Comparison of ENCODE assay signal across 19 cellular contexts in the genomic region with DNA sequence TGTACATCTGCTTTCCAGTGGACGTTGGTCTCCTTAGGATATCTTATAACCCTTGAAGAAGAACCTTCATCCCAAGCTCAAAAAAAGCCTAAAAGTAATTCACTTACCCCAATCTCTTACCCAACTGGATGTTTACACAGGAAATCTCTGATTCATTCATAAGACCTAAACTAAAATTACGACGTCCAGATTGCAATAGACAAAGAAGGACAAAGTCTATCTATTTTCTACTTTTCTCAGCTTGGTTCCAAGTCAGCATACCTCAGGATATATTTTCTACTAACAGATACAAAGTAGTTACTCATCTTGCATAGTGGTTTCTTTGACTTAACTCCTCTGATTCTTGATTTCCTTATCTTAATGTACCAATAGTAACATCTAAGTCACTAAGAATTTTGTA.
"Had no signal": no experiment of that assay in that cellular context is flagged by ENCODE, and none has a peak within 500 bp of the region (broad histone marks: within the 10 kb centered on the region; RNA-seq: fewer than 3 reads in every experiment).

No MANE protein-coding gene starts in this region.

- H3K27ac Mint-ChIP-seq: naive thymus-derived CD8-positive, alpha-beta T cell; stimulated activated naive B cell treated with anti-CD40 and anti-IgM and Interleukin-4, amounts not matched to agents 10 μg/mL and 1 μg/mL and 100 μg/mL, for 72 hours; stimulated activated naive CD8-positive, alpha-beta T cell treated with anti-CD3 and anti-CD28 coated beads, Interleukin-15, amount 100 ng/mL, for 72 hours had no signal

- H3K79me2 ChIP-seq: hepatocyte had no signal

- H3K4me2 ChIP-seq: hepatocyte had no signal

- H3K27me3 Mint-ChIP-seq: naive thymus-derived CD8-positive, alpha-beta T cell; stimulated activated naive B cell treated with anti-CD40 and anti-IgM and Interleukin-4, amounts not matched to agents 10 μg/mL and 1 μg/mL and 100 μg/mL, for 72 hours; stimulated activated naive CD8-positive, alpha-beta T cell treated with anti-CD3 and anti-CD28 coated beads, Interleukin-15, amount 100 ng/mL, for 72 hours had no signal

- H3K36me3 ChIP-seq: colonic mucosa, esophagus squamous epithelium, tibial nerve had no signal

- H3K27ac ChIP-seq: colonic mucosa, esophagus squamous epithelium, foreskin keratinocyte, hepatocyte, skin epidermis, testis, tibial nerve had no signal

- H3K4me1 Mint-ChIP-seq: naive thymus-derived CD8-positive, alpha-beta T cell; stimulated activated naive B cell treated with anti-CD40 and anti-IgM and Interleukin-4, amounts not matched to agents 10 μg/mL and 1 μg/mL and 100 μg/mL, for 72 hours; stimulated activated naive CD8-positive, alpha-beta T cell treated with anti-CD3 and anti-CD28 coated beads, Interleukin-15, amount 100 ng/mL, for 72 hours had no signal

- DNase-seq: colonic mucosa; dermis blood vessel endothelial cell; esophagus squamous epithelium; foreskin keratinocyte; head of caudate nucleus; left colon; left ventricle myocardium superior; mucosa of descending colon; naive thymus-derived CD8-positive, alpha-beta T cell; posterior cingulate gyrus; stimulated activated CD4-positive, alpha-beta T cell treated with anti-CD3 and anti-CD28 coated beads, Interleukin-2, amount 100 ng/mL, for 24 hours; stimulated activated CD4-positive, alpha-beta T cell treated with anti-CD3 and anti-CD28 coated beads, Interleukin-4, amount 100 ng/mL, for 4 hours; stimulated activated naive B cell treated with anti-CD40 and anti-IgM and Interleukin-4, amounts not matched to agents 10 μg/mL and 1 μg/mL and 100 μg/mL, for 72 hours; stimulated activated naive CD8-positive, alpha-beta T cell treated with anti-CD3 and anti-CD28 coated beads, Interleukin-15, amount 100 ng/mL, for 72 hours; testis had no signal

- H3K4me3 ChIP-seq: colonic mucosa, esophagus squamous epithelium, hepatocyte, lung, mucosa of descending colon, skin epidermis, testis, tibial nerve had no signal

- H3K36me3 Mint-ChIP-seq: naive thymus-derived CD8-positive, alpha-beta T cell; stimulated activated naive B cell treated with anti-CD40 and anti-IgM and Interleukin-4, amounts not matched to agents 10 μg/mL and 1 μg/mL and 100 μg/mL, for 72 hours had no signal

- H2AFZ ChIP-seq: hepatocyte had no signal

- H3K9me3 ChIP-seq: colonic mucosa, esophagus squamous epithelium, mucosa of descending colon, testis, tibial nerve had no signal

- H3K4me1 ChIP-seq: colonic mucosa, esophagus squamous epithelium, foreskin keratinocyte, testis had no signal

- H3K4me3 Mint-ChIP-seq: naive thymus-derived CD8-positive, alpha-beta T cell; stimulated activated naive B cell treated with anti-CD40 and anti-IgM and Interleukin-4, amounts not matched to agents 10 μg/mL and 1 μg/mL and 100 μg/mL, for 72 hours; stimulated activated naive CD8-positive, alpha-beta T cell treated with anti-CD3 and anti-CD28 coated beads, Interleukin-15, amount 100 ng/mL, for 72 hours had no signal

- H3K27me3 ChIP-seq: colonic mucosa, esophagus squamous epithelium, foreskin keratinocyte, hepatocyte, testis, tibial nerve had no signal
